ENCODE assay signal across 8 cellular contexts in the genomic region with DNA sequence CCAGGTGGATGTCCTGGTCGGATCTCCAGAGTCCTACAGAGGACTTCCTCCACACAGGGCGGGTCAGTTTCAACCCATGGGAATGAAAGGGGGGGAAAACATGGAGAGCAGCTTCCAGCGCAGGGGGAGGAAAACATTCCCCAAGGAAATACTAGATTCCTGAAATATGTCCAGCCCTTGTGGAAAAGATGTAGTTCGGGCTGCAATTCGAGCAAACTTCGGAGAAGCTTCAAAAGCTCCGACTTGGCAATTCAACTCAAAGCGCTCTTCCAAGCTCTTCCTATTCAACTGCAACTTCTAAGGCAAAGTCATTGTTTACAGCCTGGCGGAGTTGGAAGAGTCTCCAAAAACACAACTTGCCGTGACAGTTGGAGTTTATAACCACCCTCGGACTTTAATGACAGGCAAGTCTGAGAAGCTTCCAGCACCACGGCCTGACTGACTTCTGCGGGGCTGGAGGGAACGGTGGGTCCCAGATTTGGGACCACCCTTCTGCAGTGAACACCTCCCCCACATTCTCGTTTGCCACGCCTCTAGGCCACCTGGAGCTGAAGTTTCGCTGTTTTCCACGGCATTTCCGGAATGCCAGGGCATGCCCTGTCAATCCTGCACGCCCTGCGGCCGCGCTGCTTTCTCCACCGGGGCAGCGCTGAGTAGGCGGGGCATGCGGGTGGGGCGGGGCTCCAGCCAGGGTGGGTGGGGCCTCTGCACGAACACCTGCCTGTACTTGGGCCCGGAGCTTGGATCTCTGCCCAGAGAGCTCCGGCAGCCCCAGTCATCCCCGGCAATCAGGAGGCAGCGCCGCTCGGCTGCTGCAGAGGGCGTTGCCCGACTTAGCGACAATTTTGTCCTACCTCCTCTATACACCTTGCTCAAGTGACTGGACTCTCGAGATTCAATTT. TPM values are rescaled to one million over a fixed set of nuclear protein-coding genes. Genes with fewer than 3 reads are reported as not detected.
DNase-seq lines count a peak whose midpoint lies in the region; ATAC-seq and TF ChIP-seq lines count a peak whose summit lies in the region.

No MANE protein-coding gene starts in this region.

- peaks cover 20% of the 10 kb centered on the region for H3K27me3 ChIP-seq in BE2C
- H3K27me3 ChIP-seq in osteoblast (ENCODE audit: insufficient read depth, low read length) = no peaks in the 10 kb centered on the region
- H3K27me3 ChIP-seq in thyroid gland = no peaks in the 10 kb centered on the region

- H2AFZ ChIP-seq in osteoblast (ENCODE audit: low read length) = peak overlapping the region; percentile 89

- H3K27me3 Mint-ChIP-seq in activated T-cell treated with anti-CD3 and anti-CD28 coated beads, Interleukin-2, amount 50 U/mL, for 72 hours (ENCODE audit: low read depth) = peaks cover 23% of the 10 kb centered on the region

- H3K4me2 ChIP-seq in osteoblast (ENCODE audit: insufficient read depth, low read length) = peak overlapping the region; percentile 92

- 25 to 28% methylated on average over 21 to 31 of the region's 39 CpGs for WGBS in thyroid gland, 2 donors

- H3K36me3 ChIP-seq in BE2C (no peaks in the 10 kb centered on the region), osteoblast (ENCODE audit: insufficient read depth, low read length) (no peaks in the 10 kb centered on the region), thyroid gland (no peaks in the 10 kb centered on the region)

- TF ChIP-seq POLR2A in thyroid gland (IDR thresholded peaks at IDR 0.05) = peak in 1 of 2 donors; percentile 53

- peak overlapping the region; percentile 40 for H3K4me3 ChIP-seq in BE2C (ENCODE audit: low read depth, low read length)
- peak overlapping the region; percentile 54 for H3K4me3 ChIP-seq in fibroblast of the aortic adventitia (ENCODE audit: low read depth, low read length)
- peak overlapping the region; percentile 74 for H3K4me3 ChIP-seq in osteoblast (ENCODE audit: insufficient read depth, low read length)
- H3K4me3 ChIP-seq in thyroid gland (replicated peaks in 1 of 3) = peak overlapping the region in 2 of 3 donors; percentile 8 to 27

- peak; percentile 51 for TF ChIP-seq CTCF in BE2C (IDR thresholded peaks at IDR 0.05; ENCODE audit: low read depth, low read length)
- TF ChIP-seq CTCF in fibroblast of the aortic adventitia (IDR thresholded peaks at IDR 0.05; ENCODE audit: insufficient read depth, low read length) = peak; percentile 21
- peak; percentile 11 for TF ChIP-seq CTCF in osteoblast (IDR thresholded peaks at IDR 0.05; ENCODE audit: extremely low read depth, low read depth, low read length)
- peak; percentile 19 to 72 (median 59) for TF ChIP-seq CTCF in thyroid gland (IDR thresholded peaks at IDR 0.05)

- peak overlapping the region; percentile 38 for H3K27ac ChIP-seq in osteoblast (ENCODE audit: low read depth, low read length)
- H3K27ac ChIP-seq in thyroid gland = peak overlapping the region; percentile 11 to 68 (median 29)

- peaks cover 39% of the 10 kb centered on the region for H3K4me1 Mint-ChIP-seq in activated T-cell treated with anti-CD3 and anti-CD28 coated beads, Interleukin-2, amount 50 U/mL, for 72 hours (ENCODE audit: low read depth)

- no peaks in the 10 kb centered on the region for H4K20me1 ChIP-seq in osteoblast (ENCODE audit: insufficient read depth, low read length)

- H3K4me3 Mint-ChIP-seq in activated T-cell treated with anti-CD3 and anti-CD28 coated beads, Interleukin-2, amount 50 U/mL, for 72 hours = peak overlapping the region; percentile 81 to 90

- H3K4me1 ChIP-seq in BE2C (no peaks in the 10 kb centered on the region), osteoblast (ENCODE audit: insufficient read depth, low read length) (peaks cover 29% of the 10 kb centered on the region), thyroid gland (peaks cover 3 to 4% of the 10 kb centered on the region in 2 donors)

- H3K27ac Mint-ChIP-seq in activated T-cell treated with anti-CD3 and anti-CD28 coated beads, Interleukin-2, amount 50 U/mL, for 72 hours = peak overlapping the region; percentile 38

- H3K9me3 Mint-ChIP-seq in activated T-cell treated with anti-CD3 and anti-CD28 coated beads, Interleukin-2, amount 50 U/mL, for 72 hours = no peaks in the 10 kb centered on the region

- ATAC-seq in GM19452 (IDR thresholded peaks at IDR 0.05; ENCODE audit: unreplicated experiment) (peak; percentile 98), HG03565 (IDR thresholded peaks at IDR 0.05; ENCODE audit: unreplicated experiment) (peak; percentile 91)
- peak; percentile 99 for ATAC-seq in activated T-cell treated with anti-CD3 and anti-CD28 coated beads, Interleukin-2, amount 50 U/mL, for 72 hours (replicated peaks in 1 of 2)

- intact Hi-C loops in thyroid gland (cut with DNase I) = loop anchor here (10.0 kb wide), 1 partner anchor 164 kb away; no protein-coding TSS in a partner anchor

- peak; percentile 86 for DNase-seq in BE2C
- DNase-seq in NOMO-1 treated with DMSO at 0.1 percent for 48 hours (lab: John Stamatoyannopoulos, UW; ENCODE audit: unreplicated experiment) = peak; percentile 69
- DNase-seq in activated T-cell treated with anti-CD3 and anti-CD28 coated beads, Interleukin-2, amount 50 U/mL, for 72 hours = peak; percentile 82 to 86
- DNase-seq in fibroblast of the aortic adventitia (ENCODE audit: low read depth) = peak; percentile 73
- peak; percentile 90 for DNase-seq in osteoblast (ENCODE audit: insufficient read length, low spot score, missing footprints)
- peak; percentile 94 to 96 for DNase-seq in thyroid gland

- H3K9me3 ChIP-seq in BE2C (no peaks in the 10 kb centered on the region), osteoblast (ENCODE audit: low read depth, low read length) (no peaks in the 10 kb centered on the region), thyroid gland (no peaks in the 10 kb centered on the region)

- no peaks in the 10 kb centered on the region for H3K79me2 ChIP-seq in osteoblast (ENCODE audit: insufficient read depth, low read length)

- H3K36me3 Mint-ChIP-seq in activated T-cell treated with anti-CD3 and anti-CD28 coated beads, Interleukin-2, amount 50 U/mL, for 72 hours (ENCODE audit: insufficient read depth in 2 of 2) = no peaks in the 10 kb centered on the region

RNA-seq across cellular contexts. Expression of gene BIRC3, which starts 49.0 kb away (rescaled TPM):
- polyA plus RNA-seq in BE2C (2012; ENCODE audit: insufficient read depth, insufficient read length, low read depth) = 0.52 TPM
- 100 to 1,000 TPM; 123 to 155 TPM for total RNA-seq in activated T-cell treated with anti-CD3 and anti-CD28 coated beads, Interleukin-2, amount 50 U/mL, for 72 hours
- total RNA-seq in fibroblast of the aortic adventitia (ENCODE audit: low replicate concordance) = 0.16 and 2.4 TPM in 2 replicates
- 1.2 and 1.8 TPM in 2 replicates for total RNA-seq in osteoblast
- 1 to 10 TPM; 2.0 to 6.0 (median 4.1) TPM for total RNA-seq in thyroid gland

Comparison
In these comparisons a context has a peak if more than half of its experiments do, and no peak if none do; other contexts are left out.
1. Peak in every context shown above with its lines: DNase-seq, ATAC-seq, H3K4me3 ChIP-seq and H3K27ac ChIP-seq.
2. H3K4me3 ChIP-seq: peak in every context shown above with its lines; median percentile 74 in osteoblast; 54 in fibroblast of the aortic adventitia; 40 in BE2C; 18 in thyroid gland.
3. RNA of gene BIRC3, which starts 49.0 kb away (total RNA-seq): 123 to 155 TPM in activated T-cell treated with anti-CD3 and anti-CD28 coated beads, Interleukin-2, amount 50 U/mL, for 72 hours; 2.0 to 6.0 TPM in thyroid gland, 0.16 to 2.4 TPM in fibroblast of the aortic adventitia and 1.2 to 1.8 TPM in osteoblast; every median in the first group is over 10 times any median in the second.